10 cellular contexts compared by ENCODE assay signal in genomic region chr12:49903351-49903699, GRCh38. TPM values are rescaled to one million over a fixed set of nuclear protein-coding genes. Genes with fewer than 3 reads are reported as not detected.
DNase-seq lines count a peak whose midpoint lies in the region; ATAC-seq and TF ChIP-seq lines count a peak whose summit lies in the region.
"Had no signal": no experiment of that assay in that cellular context is flagged by ENCODE, and none has a peak within 500 bp of the region (broad histone marks: within the 10 kb centered on the region; RNA-seq: fewer than 3 reads in every experiment).

No MANE protein-coding gene starts in this region.

- no peaks in the 10 kb centered on the region for H3K9me3 ChIP-seq in AG04450 (ENCODE audit: control insufficient read depth, insufficient read depth, low read length)
- no peaks in the 10 kb centered on the region for H3K9me3 ChIP-seq in effector memory CD4-positive, alpha-beta T cell (ENCODE audit: control insufficient read depth, low read length)

- H3K4me3 ChIP-seq in AG04450 (ENCODE audit: low read depth, low read length), result peak overlapping the region; percentile 54
- peak overlapping the region; percentile 45 for H3K4me3 ChIP-seq in effector memory CD4-positive, alpha-beta T cell (ENCODE audit: insufficient read depth, low read depth, low read length, poor library complexity, severe bottlenecking)
- H3K4me3 ChIP-seq: PC-9 had no signal

- H3K36me3 Mint-ChIP-seq in IgD-negative memory B cell, result peaks cover 2% of the 10 kb centered on the region
- H3K36me3 Mint-ChIP-seq in natural killer cell treated with Interleukin-12 subunit alpha and Interleukin-12 subunit beta and Interleukin-15 and Interleukin-18, amount 100 ng/mL, for 72 hours, result no peaks in the 10 kb centered on the region

- H3K27me3 Mint-ChIP-seq in IgD-negative memory B cell, result peaks cover 26% of the 10 kb centered on the region
- H3K27me3 Mint-ChIP-seq in natural killer cell treated with Interleukin-12 subunit alpha and Interleukin-12 subunit beta and Interleukin-15 and Interleukin-18, amount 100 ng/mL, for 72 hours, result peaks cover 4 to 38% of the 10 kb centered on the region in 2 donors

- peak overlapping the region in 1 of 3 donors; percentile 60 for H3K27ac Mint-ChIP-seq in IgD-negative memory B cell
- no peak overlapping the region for H3K27ac Mint-ChIP-seq in natural killer cell treated with Interleukin-12 subunit alpha and Interleukin-12 subunit beta and Interleukin-15 and Interleukin-18, amount 100 ng/mL, for 72 hours

- POLR2A ChIA-PET in AG04450 (lab: Yijun Ruan, JAX), result no interaction called here

- H3K9me3 Mint-ChIP-seq in IgD-negative memory B cell, result peaks cover 0 to 1% (median 0%) of the 10 kb centered on the region in 3 donors
- no peaks in the 10 kb centered on the region for H3K9me3 Mint-ChIP-seq in natural killer cell treated with Interleukin-12 subunit alpha and Interleukin-12 subunit beta and Interleukin-15 and Interleukin-18, amount 100 ng/mL, for 72 hours

- CTCF ChIA-PET in AG04450 (lab: Charles Lee), result interaction anchor here (0.6 kb wide), 1 partner anchor 43 kb away, joined by 3 read pairs; no protein-coding TSS in a partner anchor

- H3K4me3 Mint-ChIP-seq in IgD-negative memory B cell, result peak overlapping the region in 3 of 4 donors; percentile 44 to 73 (median 69)
- peak overlapping the region; percentile 23 for H3K4me3 Mint-ChIP-seq in natural killer cell treated with Interleukin-12 subunit alpha and Interleukin-12 subunit beta and Interleukin-15 and Interleukin-18, amount 100 ng/mL, for 72 hours

- no peak for DNase-seq in AG04450 (ENCODE audit: low read depth, low spot score)
- DNase-seq in effector memory CD4-positive, alpha-beta T cell, result no peak
- DNase-seq in natural killer cell treated with Interleukin-12 subunit alpha and Interleukin-12 subunit beta and Interleukin-15 and Interleukin-18, amount 100 ng/mL, for 72 hours (ENCODE audit: low spot score), result no peak
- no peak for DNase-seq in AG08395 (ENCODE audit: low spot score)
- DNase-seq in KBM-7, result no peak
- DNase-seq: PC-9 had no signal

- H3K4me1 ChIP-seq in effector memory CD4-positive, alpha-beta T cell (ENCODE audit: control insufficient read depth, insufficient read depth, low read length, poor library complexity, severe bottlenecking), result no peaks in the 10 kb centered on the region

- no peak for ATAC-seq in natural killer cell treated with Interleukin-12 subunit alpha and Interleukin-12 subunit beta and Interleukin-15 and Interleukin-18, amount 100 ng/mL, for 72 hours
- no peak for ATAC-seq in GM19328 (IDR thresholded peaks at IDR 0.05; ENCODE audit: unreplicated experiment)
- no peak for ATAC-seq in HG02759 (IDR thresholded peaks at IDR 0.05; ENCODE audit: unreplicated experiment)

- H3K27ac ChIP-seq in AG04450 (ENCODE audit: low read depth, low read length), result peak overlapping the region; percentile 21
- no peak overlapping the region for H3K27ac ChIP-seq in effector memory CD4-positive, alpha-beta T cell (ENCODE audit: insufficient read depth, low read length, poor library complexity, severe bottlenecking)
- H3K27ac ChIP-seq: PC-9 had no signal

- peaks cover 7% of the 10 kb centered on the region for H3K27me3 ChIP-seq in AG04450 (ENCODE audit: control insufficient read depth, insufficient read depth, low read length)
- no peaks in the 10 kb centered on the region for H3K27me3 ChIP-seq in effector memory CD4-positive, alpha-beta T cell (replicated peaks; ENCODE audit: control insufficient read depth, insufficient read depth, low read length, poor library complexity, severe bottlenecking)

- H3K36me3 ChIP-seq in effector memory CD4-positive, alpha-beta T cell (ENCODE audit: control insufficient read depth, insufficient read depth, low read length), result no peaks in the 10 kb centered on the region

- in situ Hi-C loops in KBM-7 (cut with MboI; ENCODE audit: low pct_unique_long_range_greater_than_20kb, low sequenced_read_pairs), result no loop called here

- peaks cover 0 to 10% (median 4%) of the 10 kb centered on the region in 3 donors for H3K4me1 Mint-ChIP-seq in IgD-negative memory B cell
- H3K4me1 Mint-ChIP-seq in natural killer cell treated with Interleukin-12 subunit alpha and Interleukin-12 subunit beta and Interleukin-15 and Interleukin-18, amount 100 ng/mL, for 72 hours (ENCODE audit: low read depth in 2 of 2), result peaks cover 8 to 11% of the 10 kb centered on the region in 2 donors

- TF ChIP-seq CTCF in AG04450 (IDR thresholded peaks at IDR 0.05; ENCODE audit: low read depth, low read length), result no peak

RNA-seq across cellular contexts. Expression of gene FAIM2, which starts 0.4 kb away (rescaled TPM):
- polyA plus RNA-seq in AG04450 (2011; rRNA removed), result 5.9 and 9.1 TPM in 2 replicates
- 9.7 and 10.7 TPM in 2 replicates for polyA minus RNA-seq in AG04450 (2011; rRNA and poly(A)+ RNA removed)
- polyA plus RNA-seq in IgD-negative memory B cell, result not detected
- total RNA-seq in natural killer cell treated with Interleukin-12 subunit alpha and Interleukin-12 subunit beta and Interleukin-15 and Interleukin-18, amount 100 ng/mL, for 72 hours, result under 1 TPM in 1 of 2 donors, not detected in 1; 0.50 TPM
- total RNA-seq: PC-9 had no signal

RNA-seq across cellular contexts. Expression of gene AQP2, which starts 47.2 kb away (rescaled TPM):
- not detected in 2 replicates for polyA plus RNA-seq in AG04450 (2011; rRNA removed)
- polyA minus RNA-seq in AG04450 (2011; rRNA and poly(A)+ RNA removed), result not detected in 2 replicates
- polyA plus RNA-seq in IgD-negative memory B cell, result not detected
- total RNA-seq in natural killer cell treated with Interleukin-12 subunit alpha and Interleukin-12 subunit beta and Interleukin-15 and Interleukin-18, amount 100 ng/mL, for 72 hours, result not detected
- total RNA-seq: myocyte, PC-9 had no signal

RNA-seq across cellular contexts. Expression of gene AQP5, which starts 58.3 kb away (rescaled TPM):
- polyA plus RNA-seq in AG04450 (2011; rRNA removed) (not detected in 2 replicates), IgD-negative memory B cell (not detected)
- polyA minus RNA-seq in AG04450 (2011; rRNA and poly(A)+ RNA removed), result not detected in 2 replicates
- not detected for total RNA-seq in natural killer cell treated with Interleukin-12 subunit alpha and Interleukin-12 subunit beta and Interleukin-15 and Interleukin-18, amount 100 ng/mL, for 72 hours
- total RNA-seq: myocyte had no signal
